In the genomic region with DNA sequence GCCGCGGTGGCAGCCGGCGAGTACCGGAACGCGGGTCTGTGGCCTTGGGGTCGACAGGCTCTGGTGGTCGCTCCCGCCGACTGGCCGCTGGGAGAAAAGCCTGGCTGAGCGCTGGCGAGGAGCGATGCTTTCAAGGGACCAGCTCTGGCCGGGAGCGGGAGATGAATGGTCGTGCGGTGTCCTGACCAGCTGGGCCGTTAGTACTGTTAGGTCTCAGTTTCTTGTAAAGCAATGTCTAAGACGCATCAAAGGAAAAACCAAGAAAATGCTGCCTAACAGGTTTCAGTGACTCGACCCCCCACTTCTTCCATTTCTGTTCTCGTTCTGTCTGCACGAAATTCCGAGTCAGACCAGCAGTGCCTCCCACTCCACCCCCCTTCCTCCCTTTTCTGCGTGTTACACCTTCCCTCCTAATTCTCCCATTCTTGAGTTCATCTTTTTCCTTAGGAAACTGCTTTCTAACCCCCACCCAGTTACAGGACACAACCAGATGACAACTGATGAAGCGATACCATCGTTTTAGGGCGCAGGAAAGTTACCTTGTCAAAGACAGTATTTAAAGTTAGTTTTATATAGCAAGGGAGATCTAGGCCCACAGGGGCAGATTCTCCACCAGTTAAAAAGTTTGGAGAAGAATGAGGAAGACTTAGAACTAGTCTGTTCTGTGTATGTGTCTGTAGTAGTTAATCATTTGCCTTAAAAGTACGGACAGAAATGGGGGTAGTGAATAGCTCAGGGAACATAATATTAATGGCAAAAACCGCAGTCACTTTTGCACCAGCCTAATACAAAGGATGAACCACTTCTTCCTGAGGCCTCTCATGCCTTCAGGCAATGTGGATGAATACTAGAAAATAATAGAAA, we compare ENCODE assay signal across 8 cellular contexts. TPM values are rescaled to one million over a fixed set of nuclear protein-coding genes. Genes with fewer than 3 reads are reported as not detected.
DNase-seq lines count a peak whose midpoint lies in the region; ATAC-seq, FAIRE-seq and TF ChIP-seq lines count a peak whose summit lies in the region.

No MANE protein-coding gene starts in this region.

- no peak for TF ChIP-seq RAD21 in K562 (CRISPR knock-in tag; conservative IDR thresholded peaks at IDR 0.05 in 1 of 2, IDR thresholded peaks at IDR 0.05 in 1 of 2)

- H2AFZ ChIP-seq in K562 (ENCODE audit: low read depth, low read length) = peak overlapping the region; percentile 98

- H3K36me3 Mint-ChIP-seq in CD4-positive, alpha-beta T cell (ENCODE audit: low read depth) = peaks cover 24% of the 10 kb centered on the region

- peak overlapping the region; percentile 99 for H3K4me3 Mint-ChIP-seq in CD4-positive, alpha-beta T cell

- no peak for ATAC-seq in CD4-positive, alpha-beta T cell (ENCODE audit: poor library complexity)
- ATAC-seq in GM19463 (IDR thresholded peaks at IDR 0.05; ENCODE audit: unreplicated experiment) (peak; percentile 1), K562 (peak; percentile 30)

- H3K36me3 ChIP-seq in K562 (ENCODE audit: control insufficient read depth, insufficient read depth, low read length) (peaks cover 11% of the 10 kb centered on the region; the same call in 2 of the 3 replicates), spleen (peaks cover 0 to 11% (median 0%) of the 10 kb centered on the region in 6 donors)

- H3K9me1 ChIP-seq in K562 (ENCODE audit: control insufficient read depth, insufficient read depth, low read length) = no peaks in the 10 kb centered on the region

- intact Hi-C loops in CD4-positive, alpha-beta T cell (cut with DNase I, micrococcal nuclease) = loop anchor here (2.0 to 10.0 kb wide), 6 partner anchors 155 to 639 kb away; a partner anchor contains a TSS
- intact Hi-C loops in K562 (cut with micrococcal nuclease) = loop anchor here (2.0 to 5.0 kb wide), 3 partner anchors 17 to 638 kb away; a partner anchor contains a TSS
- intact Hi-C loops in spleen (cut with DNase I; ENCODE audit: low total_unique reads) = loop anchor here (10.0 kb wide), 1 partner anchor 645 kb away; no protein-coding TSS in a partner anchor

- H3K27ac ChIP-seq in CD4-positive, alpha-beta T cell (ENCODE audit: low read depth, low read length) = peak overlapping the region; percentile 91
- H3K27ac ChIP-seq in K562 (ENCODE audit: extremely low read depth, low read depth, low read length) (peak overlapping the region; percentile 99), spleen (peak overlapping the region; percentile 95 to 98 (median 97))

- CTCF ChIA-PET in CD4-positive, alpha-beta T cell (lab: Charles Lee) = interaction anchor here (0.9 to 2.5 kb wide), 9 partner anchors 10 to 656 kb away, joined by 3 to 15 read pairs (median 6); a partner anchor contains a TSS
- CTCF ChIA-PET in K562 (lab: Yijun Ruan, JAX; ENCODE audit: low intra/inter-chr PET ratio) = interaction anchor here (0.9 kb wide), 1 partner anchor 639 kb away, joined by 3 read pairs; no protein-coding TSS in a partner anchor

- DNase-seq in CD4-positive, alpha-beta T cell = no peak
- DNase-seq in Kasumi-1 (lab: John Stamatoyannopoulos, UW) (peak; percentile 26 to 32), K562 (ENCODE audit: extremely low read depth in 1 of 4, low spot score in 3 of 4) (peak in 3 of 4 experiments; percentile 23 to 53 (median 29)), iris pigment epithelial cell (ENCODE audit: low read depth) (peak; percentile 10), spleen (no peak), GM13977 (ENCODE audit: low spot score) (no peak)
- no peak for DNase-seq in activated CD4-positive, CD25-positive, alpha-beta regulatory T cell (lab: John Stamatoyannopoulos, UW)

- no peaks in the 10 kb centered on the region for H3K27me3 ChIP-seq in CD4-positive, alpha-beta T cell (ENCODE audit: control insufficient read depth, insufficient read depth, low read length)
- H3K27me3 ChIP-seq in K562 (ENCODE audit: control insufficient read depth in 2 of 2, insufficient read depth in 2 of 2, low read length in 2 of 2) (no peaks in the 10 kb centered on the region), spleen (replicated peaks in 1 of 7) (no peaks in the 10 kb centered on the region)

- H4K20me1 ChIP-seq in K562 (replicated peaks; ENCODE audit: control insufficient read depth, insufficient read depth, low read length) = no peaks in the 10 kb centered on the region

- peak; percentile 51 for FAIRE-seq in K562 (lab: Jason Lieb, UNC)

- no peaks in the 10 kb centered on the region for H3K9me3 Mint-ChIP-seq in CD4-positive, alpha-beta T cell

- H3K4me1 ChIP-seq in K562 (replicated peaks in 1 of 2; ENCODE audit: control insufficient read depth in 2 of 2, insufficient read depth in 2 of 2, low read length in 2 of 2) (peaks cover 16 to 24% of the 10 kb centered on the region in 2 experiments; a peak in 3 of 5 replicates), spleen (peaks cover 37 to 65% (median 52%) of the 10 kb centered on the region in 6 donors)

- TSS peak; percentile 56 for BruUV-seq in K562 (replicated peaks; lab: Mats Ljungman, UMichigan)

- no peak for TF ChIP-seq CTCF in CD4-positive, alpha-beta T cell (IDR thresholded peaks at IDR 0.05)
- TF ChIP-seq CTCF in K562 (IDR thresholded peaks at IDR 0.05 in 2 of 3, conservative IDR thresholded peaks at IDR 0.05 in 1 of 3; ENCODE audit: insufficient read depth in 2 of 3, low read depth in 1 of 3, low read length in 3 of 3) (no peak), spleen (IDR thresholded peaks at IDR 0.05 in 8 of 11, conservative IDR thresholded peaks at IDR 0.05 in 3 of 11) (no peak), GM13977 (IDR thresholded peaks at IDR 0.05; ENCODE audit: extremely low read depth, insufficient read depth, missing control alignments) (no peak)

- no peaks in the 10 kb centered on the region for H3K27me3 Mint-ChIP-seq in CD4-positive, alpha-beta T cell

- 0% methylated on average over 28 of the region's 31 CpGs for WGBS in K562 (ENCODE audit: insufficient coverage, low coverage, missing lambda C conversion rate)
- WGBS in spleen, 5 donors = 2 to 3% (median 3%) methylated on average over 20 to 31 of the region's 31 CpGs

- H3K4me2 ChIP-seq in K562 (ENCODE audit: insufficient read depth, low read length) = peak overlapping the region; percentile 96

- H3K79me2 ChIP-seq in K562 (ENCODE audit: control insufficient read depth, insufficient read depth, low read length) = peaks cover 61% of the 10 kb centered on the region

- no peaks in the 10 kb centered on the region for H3K9me3 ChIP-seq in CD4-positive, alpha-beta T cell (ENCODE audit: control insufficient read depth, low read length)
- H3K9me3 ChIP-seq in K562 (replicated peaks; ENCODE audit: control insufficient read depth, insufficient read depth, low read depth, low read length) = no peaks in the 10 kb centered on the region
- no peaks in the 10 kb centered on the region for H3K9me3 ChIP-seq in spleen

- H3K4me3 ChIP-seq in K562 = peak overlapping the region; percentile 90
- peak overlapping the region; percentile 67 to 98 (median 94) for H3K4me3 ChIP-seq in spleen

- no peak for TF ChIP-seq EP300 in K562 (IDR thresholded peaks at IDR 0.05; ENCODE audit: low read length)

- peak overlapping the region; percentile 99 to 100 for H3K9ac ChIP-seq in K562 (ENCODE audit: insufficient read depth in 1 of 2, low read depth in 2 of 2, low read length in 2 of 2)

- in situ Hi-C loops in K562 (cut with MboI) = loop anchor here (10.0 kb wide), 1 partner anchor 645 kb away; no protein-coding TSS in a partner anchor
- in situ Hi-C loops in GM13977 (cut with MboI; ENCODE audit: low pct_unique_long_range_greater_than_20kb, low sequenced_read_pairs, unreplicated experiment) = no loop called here

- H3K27ac Mint-ChIP-seq in CD4-positive, alpha-beta T cell = peak overlapping the region; percentile 93

- TF ChIP-seq POLR2A in K562 (conservative IDR thresholded peaks at IDR 0.05) = no peak
- TF ChIP-seq POLR2A in spleen (IDR thresholded peaks at IDR 0.05) = no peak

- peaks cover 16% of the 10 kb centered on the region for H3K4me1 Mint-ChIP-seq in CD4-positive, alpha-beta T cell (ENCODE audit: low read depth)

- POLR2A ChIA-PET in CD4-positive, alpha-beta T cell (lab: Charles Lee) = interaction anchor here (0.6 to 2.3 kb wide), 7 partner anchors 58 to 865 kb away, joined by 3 to 12 read pairs (median 6); a partner anchor contains a TSS
- POLR2A ChIA-PET in K562 (lab: Yijun Ruan, JAX) = interaction anchor here (0.6 to 1.4 kb wide), 13 partner anchors 10 to 213 kb away, joined by 3 to 11 read pairs (median 3); a partner anchor contains a TSS

TF ChIP-seq in K562, 482 proteins besides CTCF, POLR2A, EP300 and RAD21 (continues in another document):
- TF ChIP-seq HNRNPL (IDR thresholded peaks at IDR 0.05; ENCODE audit: low read depth, low read length) (no peak), SIN3A (IDR thresholded peaks at IDR 0.05; ENCODE audit: borderline replicate concordance in 2 of 2, control insufficient read depth in 1 of 2, low read depth in 2 of 2, low read length in 2 of 2) (peak in 1 of 2 experiments; percentile 46; a peak in 1 of 4 replicates), ZC3H11A (IDR thresholded peaks at IDR 0.05; ENCODE audit: low read depth, low read length) (no peak), ZNF586 (CRISPR knock-in tag; conservative IDR thresholded peaks at IDR 0.05) (no peak), HCFC1 (IDR thresholded peaks at IDR 0.05; ENCODE audit: low read depth, low read length) (no peak), NR2C2 (CRISPR knock-in tag; IDR thresholded peaks at IDR 0.05) (no peak), NR2C2 (tag; IDR thresholded peaks at IDR 0.05) (peak; percentile 12; the same call in 1 of the 2 replicates), ZNF695 (CRISPR knock-in tag; IDR thresholded peaks at IDR 0.05) (no peak)

RNA-seq across cellular contexts. Expression of a gene that starts 1.0 kb away (rescaled TPM):
- 10 to 100 TPM; 65.5 to 67.6 TPM for total RNA-seq in CD4-positive, alpha-beta T cell
- 60.0 and 93.3 TPM in 2 replicates for total RNA-seq in K562 (2011; cell fraction: chromatin; rRNA removed; ENCODE audit: low replicate concordance)
- total RNA-seq in K562 (2011; cell fraction: nucleolus; rRNA removed) = 39.0 and 42.5 TPM in 2 replicates
- 33.6 and 40.0 TPM in 2 replicates for total RNA-seq in K562 (2011; cell fraction: nucleoplasm; rRNA removed)
- total RNA-seq in K562 (2014; rRNA removed) = 23.0 and 27.3 TPM in 2 replicates
- 38.0 and 44.8 TPM in 2 replicates for total RNA-seq in K562 (2014; rRNA removed; fragmentation: Illumina TruSeq; extraction: Trizol)
- total RNA-seq in K562 (2015; rRNA removed; fragmentation: Illumina TruSeq; extraction: Trizol) = 29.4 and 34.1 TPM in 2 replicates
- total RNA-seq in K562 (2021) = 44.9 and 45.9 TPM in 2 replicates
- 17.5 and 23.8 TPM in 2 replicates for polyA plus RNA-seq in K562 (2011; rRNA removed)
- polyA plus RNA-seq in K562 (2011; cell fraction: cytosol; rRNA removed) = 13.7 and 13.8 TPM in 2 replicates
- 17.2 and 22.7 TPM in 2 replicates for polyA plus RNA-seq in K562 (2011; cell fraction: nucleus; rRNA removed)
- polyA plus RNA-seq in K562 (2012) = 10.4 and 17.8 TPM in 2 replicates
- 20.5 and 22.5 TPM in 2 replicates for polyA plus RNA-seq in K562 (2014; fragmentation: Illumina TruSeq; extraction: Trizol)
- 10 to 100 TPM; 14.3 to 16.3 TPM for polyA plus RNA-seq in K562 (2014; fragmentation: Nextera tagmentation; extraction: Ambion mirVana)
- polyA plus RNA-seq in K562 (2014; rRNA removed) = 15.3 and 17.5 TPM in 2 replicates
- polyA minus RNA-seq in K562 (2011; rRNA and poly(A)+ RNA removed) = 44.5 and 51.7 TPM in 2 replicates
- polyA minus RNA-seq in K562 (2011; cell fraction: cytosol; rRNA and poly(A)+ RNA removed) = 24.9 and 25.1 TPM in 2 replicates
- 42.4 and 67.8 TPM in 2 replicates for polyA minus RNA-seq in K562 (2011; cell fraction: nucleus; rRNA and poly(A)+ RNA removed)
- 10 to 100 TPM; 31.6 to 42.7 (median 38.3) TPM for total RNA-seq in spleen
- 1 to 10 TPM; 5.5 to 7.6 (median 6.6) TPM for polyA plus RNA-seq in spleen

Comparison
In these comparisons a context has a peak if more than half of its experiments do, and no peak if none do; other contexts are left out.
1. DNase-seq: peak in Kasumi-1 (2 of 2), K562 (3 of 4) and iris pigment epithelial cell (single experiment); none in CD4-positive, alpha-beta T cell (0 of 10), spleen (single experiment), GM13977 (single experiment) and activated CD4-positive, CD25-positive, alpha-beta regulatory T cell (0 of 4).
2. Peak in every context shown above with its lines, with median percentiles within 50 percentile points of each other: H3K27ac ChIP-seq.